In the genomic region with DNA sequence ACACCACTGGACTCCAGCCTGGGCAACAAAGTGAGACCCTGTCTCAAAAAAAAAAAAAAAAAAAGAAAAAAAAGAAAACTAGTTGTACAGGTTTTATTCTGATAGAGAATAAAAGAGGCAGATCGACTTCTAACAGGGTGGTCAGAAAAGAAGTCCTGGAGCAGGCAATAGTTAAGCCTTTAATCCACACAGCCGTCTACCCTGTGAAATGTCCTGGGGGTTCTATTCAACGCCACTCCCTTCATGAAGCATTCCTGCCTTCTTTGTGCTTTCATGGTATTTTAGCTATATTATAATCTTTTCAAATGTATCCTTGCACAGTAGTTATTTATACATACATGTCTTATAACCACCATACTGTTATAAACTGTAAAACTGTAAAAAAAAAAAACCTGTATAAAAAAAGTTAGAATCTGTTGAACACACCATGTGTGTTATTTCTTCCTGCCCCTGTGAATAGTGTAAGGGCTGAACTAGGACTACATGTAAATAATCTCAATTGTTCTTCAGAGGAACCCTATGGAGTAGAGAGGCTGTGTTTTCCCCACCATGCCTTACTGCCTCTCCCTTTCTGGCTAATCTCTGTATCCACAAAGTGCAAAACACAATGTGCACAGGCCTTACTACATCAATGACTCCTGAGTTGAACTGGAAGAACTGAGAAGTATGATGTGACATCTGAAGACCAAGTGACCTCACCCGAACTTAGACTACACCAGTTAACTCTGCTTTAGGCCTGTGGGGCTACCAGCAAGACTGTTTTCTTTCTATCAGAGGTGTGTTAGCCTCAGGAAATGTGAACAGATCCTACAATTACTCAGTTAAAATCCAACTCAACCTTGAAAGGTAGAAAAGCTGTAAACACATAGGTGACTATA, we compare ENCODE assay signal across 1 cellular context.
TF ChIP-seq lines count a peak whose summit lies in the region.

No MANE protein-coding gene starts in this region.

TF ChIP-seq in WTC11, 78 proteins besides CTCF, POLR2A, EP300 and RAD21 (continued from another document):
- TF ChIP-seq, protein P1, sequence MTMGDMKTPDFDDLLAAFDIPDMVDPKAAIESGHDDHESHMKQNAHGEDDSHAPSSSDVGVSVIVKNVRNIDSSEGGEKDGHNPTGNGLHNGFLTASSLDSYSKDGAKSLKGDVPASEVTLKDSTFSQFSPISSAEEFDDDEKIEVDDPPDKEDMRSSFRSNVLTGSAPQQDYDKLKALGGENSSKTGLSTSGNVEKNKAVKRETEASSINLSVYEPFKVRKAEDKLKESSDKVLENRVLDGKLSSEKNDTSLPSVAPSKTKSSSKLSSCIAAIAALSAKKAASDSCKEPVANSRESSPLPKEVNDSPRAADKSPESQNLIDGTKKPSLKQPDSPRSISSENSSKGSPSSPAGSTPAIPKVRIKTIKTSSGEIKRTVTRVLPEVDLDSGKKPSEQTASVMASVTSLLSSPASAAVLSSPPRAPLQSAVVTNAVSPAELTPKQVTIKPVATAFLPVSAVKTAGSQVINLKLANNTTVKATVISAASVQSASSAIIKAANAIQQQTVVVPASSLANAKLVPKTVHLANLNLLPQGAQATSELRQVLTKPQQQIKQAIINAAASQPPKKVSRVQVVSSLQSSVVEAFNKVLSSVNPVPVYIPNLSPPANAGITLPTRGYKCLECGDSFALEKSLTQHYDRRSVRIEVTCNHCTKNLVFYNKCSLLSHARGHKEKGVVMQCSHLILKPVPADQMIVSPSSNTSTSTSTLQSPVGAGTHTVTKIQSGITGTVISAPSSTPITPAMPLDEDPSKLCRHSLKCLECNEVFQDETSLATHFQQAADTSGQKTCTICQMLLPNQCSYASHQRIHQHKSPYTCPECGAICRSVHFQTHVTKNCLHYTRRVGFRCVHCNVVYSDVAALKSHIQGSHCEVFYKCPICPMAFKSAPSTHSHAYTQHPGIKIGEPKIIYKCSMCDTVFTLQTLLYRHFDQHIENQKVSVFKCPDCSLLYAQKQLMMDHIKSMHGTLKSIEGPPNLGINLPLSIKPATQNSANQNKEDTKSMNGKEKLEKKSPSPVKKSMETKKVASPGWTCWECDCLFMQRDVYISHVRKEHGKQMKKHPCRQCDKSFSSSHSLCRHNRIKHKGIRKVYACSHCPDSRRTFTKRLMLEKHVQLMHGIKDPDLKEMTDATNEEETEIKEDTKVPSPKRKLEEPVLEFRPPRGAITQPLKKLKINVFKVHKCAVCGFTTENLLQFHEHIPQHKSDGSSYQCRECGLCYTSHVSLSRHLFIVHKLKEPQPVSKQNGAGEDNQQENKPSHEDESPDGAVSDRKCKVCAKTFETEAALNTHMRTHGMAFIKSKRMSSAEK (CRISPR knock-in tag; IDR thresholded peaks at IDR 0.05; ENCODE audit: borderline replicate concordance): no peak
- TF ChIP-seq, protein P2, sequence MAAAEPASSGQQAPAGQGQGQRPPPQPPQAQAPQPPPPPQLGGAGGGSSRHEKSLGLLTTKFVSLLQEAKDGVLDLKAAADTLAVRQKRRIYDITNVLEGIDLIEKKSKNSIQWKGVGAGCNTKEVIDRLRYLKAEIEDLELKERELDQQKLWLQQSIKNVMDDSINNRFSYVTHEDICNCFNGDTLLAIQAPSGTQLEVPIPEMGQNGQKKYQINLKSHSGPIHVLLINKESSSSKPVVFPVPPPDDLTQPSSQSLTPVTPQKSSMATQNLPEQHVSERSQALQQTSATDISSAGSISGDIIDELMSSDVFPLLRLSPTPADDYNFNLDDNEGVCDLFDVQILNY (CRISPR knock-in tag; IDR thresholded peaks at IDR 0.05): no peak
- TF ChIP-seq ZNF138 (CRISPR knock-in tag; conservative IDR thresholded peaks at IDR 0.05) (no peak), FOXJ3 (CRISPR knock-in tag; IDR thresholded peaks at IDR 0.05; ENCODE audit: borderline replicate concordance) (no peak), TP53 (CRISPR knock-in tag; IDR thresholded peaks at IDR 0.05) (no peak), ATF1 (CRISPR knock-in tag; IDR thresholded peaks at IDR 0.05) (no peak), NR1H2 (CRISPR knock-in tag; IDR thresholded peaks at IDR 0.05) (no peak), TEAD4 (CRISPR knock-in tag; IDR thresholded peaks at IDR 0.05) (no peak), IRF2 (CRISPR knock-in tag; IDR thresholded peaks at IDR 0.05; ENCODE audit: borderline replicate concordance, low read depth) (no peak)
- TF ChIP-seq, protein P3, sequence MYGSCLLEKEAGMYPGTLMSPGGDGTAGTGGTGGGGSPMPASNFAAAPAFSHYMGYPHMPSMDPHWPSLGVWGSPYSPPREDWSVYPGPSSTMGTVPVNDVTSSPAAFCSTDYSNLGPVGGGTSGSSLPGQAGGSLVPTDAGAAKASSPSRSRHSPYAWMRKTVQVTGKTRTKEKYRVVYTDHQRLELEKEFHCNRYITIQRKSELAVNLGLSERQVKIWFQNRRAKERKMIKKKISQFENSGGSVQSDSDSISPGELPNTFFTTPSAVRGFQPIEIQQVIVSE (CRISPR knock-in tag; IDR thresholded peaks at IDR 0.05; ENCODE audit: borderline replicate concordance): no peak
- TF ChIP-seq, protein P4, sequence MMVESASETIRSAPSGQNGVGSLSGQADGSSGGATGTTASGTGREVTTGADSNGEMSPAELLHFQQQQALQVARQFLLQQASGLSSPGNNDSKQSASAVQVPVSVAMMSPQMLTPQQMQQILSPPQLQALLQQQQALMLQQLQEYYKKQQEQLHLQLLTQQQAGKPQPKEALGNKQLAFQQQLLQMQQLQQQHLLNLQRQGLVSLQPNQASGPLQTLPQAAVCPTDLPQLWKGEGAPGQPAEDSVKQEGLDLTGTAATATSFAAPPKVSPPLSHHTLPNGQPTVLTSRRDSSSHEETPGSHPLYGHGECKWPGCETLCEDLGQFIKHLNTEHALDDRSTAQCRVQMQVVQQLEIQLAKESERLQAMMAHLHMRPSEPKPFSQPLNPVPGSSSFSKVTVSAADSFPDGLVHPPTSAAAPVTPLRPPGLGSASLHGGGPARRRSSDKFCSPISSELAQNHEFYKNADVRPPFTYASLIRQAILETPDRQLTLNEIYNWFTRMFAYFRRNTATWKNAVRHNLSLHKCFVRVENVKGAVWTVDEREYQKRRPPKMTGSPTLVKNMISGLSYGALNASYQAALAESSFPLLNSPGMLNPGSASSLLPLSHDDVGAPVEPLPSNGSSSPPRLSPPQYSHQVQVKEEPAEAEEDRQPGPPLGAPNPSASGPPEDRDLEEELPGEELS (CRISPR knock-in tag; IDR thresholded peaks at IDR 0.05): no peak
